In the genomic region with DNA sequence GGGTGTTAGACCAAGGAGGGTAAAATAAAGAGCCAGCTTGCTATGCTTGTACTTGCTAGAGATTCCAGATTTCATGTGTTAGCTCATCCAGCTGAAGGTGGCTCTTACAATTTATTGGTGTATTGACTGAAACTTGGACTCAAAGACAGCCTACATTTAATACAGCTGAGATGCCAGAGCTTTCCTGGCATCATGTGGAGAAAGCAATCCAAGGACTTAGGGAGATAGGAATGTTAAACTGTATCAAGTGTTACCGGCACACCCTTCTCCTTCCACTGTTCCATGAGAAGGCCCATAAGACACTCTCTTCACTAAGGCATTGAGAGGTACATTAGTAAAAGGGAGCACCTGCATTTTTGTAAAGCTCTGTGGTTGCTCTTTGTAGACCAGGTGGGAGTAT, we compare ENCODE assay signal across 3 cellular contexts.
"Had no signal": no experiment of that assay in that cellular context is flagged by ENCODE, and none has a peak within 500 bp of the region (broad histone marks: within the 10 kb centered on the region; RNA-seq: fewer than 3 reads in every experiment).

No MANE protein-coding gene starts in this region.

- H3K4me3 ChIP-seq: GM12878 had no signal

- ATAC-seq: GM12878 had no signal

- DNase-seq: GDM1, GF-D8 had no signal
